In genomic region chr20:53593466-53594007, GRCh38 we compare ENCODE assay signal across 8 cellular contexts.
DNase-seq lines count a peak whose midpoint lies in the region; ATAC-seq, FAIRE-seq and TF ChIP-seq lines count a peak whose summit lies in the region.
"Not testable (repeated sequence)": the region's sequence is repeated elsewhere in the genome, so short reads cannot be mapped to it uniquely, and the experiment has no call there.

TSS of gene ZNF217 (minus strand) at chr20:53593839. CDS start at chr20:53582826, 11,013 bp downstream.

- H3K4me1 ChIP-seq in mucosa of stomach (ENCODE audit: control insufficient read depth, insufficient read depth, low read length), result not testable (repeated sequence)

- H3K9ac ChIP-seq in mucosa of stomach (ENCODE audit: low read length), result peak within 1 kb of the TSS; percentile 90

- H3K36me3 ChIP-seq in mucosa of stomach (ENCODE audit: control insufficient read depth, insufficient read depth, low read length), result not testable (repeated sequence)

- in situ Hi-C loops in KBM-7 (cut with MboI; ENCODE audit: low pct_unique_long_range_greater_than_20kb, low sequenced_read_pairs), result not testable (repeated sequence)

- TF ChIP-seq CTCF in D721Med (IDR thresholded peaks at IDR 0.05; ENCODE audit: insufficient read depth, missing control alignments), result peak; percentile 15

- ATAC-seq in GM21786 (IDR thresholded peaks at IDR 0.05; ENCODE audit: unreplicated experiment), result peak; percentile 18
- peak; percentile 45 for ATAC-seq in SK-N-SH treated with all-trans-retinoic acid at 6 μM for 48 hours

- not testable (repeated sequence) for DNase-seq in D721Med (ENCODE audit: insufficient read length, low spot score)
- DNase-seq in KBM-7, result peak; percentile 43
- DNase-seq in activated gamma-delta T cell treated with Interleukin-2 at 50 U/mL for 16 hours, result peak; percentile 64
- DNase-seq in fibroblast of gingiva (ENCODE audit: low read depth), result peak; percentile 64
- peak; percentile 37 to 51 for DNase-seq in stimulated activated CD8-positive, alpha-beta memory T cell treated with anti-CD3 and anti-CD28 coated beads, Interleukin-15, amount 100 ng/mL, for 4 hours (ENCODE audit: low read depth in 2 of 2)

- not testable (repeated sequence) for H3K9me3 ChIP-seq in mucosa of stomach (ENCODE audit: control insufficient read depth, low read length)

- H3K4me3 ChIP-seq in mucosa of stomach (ENCODE audit: low read length), result peak within 1 kb of the TSS; percentile 31

- not testable (repeated sequence) for H3K27me3 ChIP-seq in mucosa of stomach (ENCODE audit: control insufficient read depth, insufficient read depth, low read length)

- not testable (repeated sequence) for FAIRE-seq in D721Med (lab: Jason Lieb, UNC)
